In the genomic region with DNA sequence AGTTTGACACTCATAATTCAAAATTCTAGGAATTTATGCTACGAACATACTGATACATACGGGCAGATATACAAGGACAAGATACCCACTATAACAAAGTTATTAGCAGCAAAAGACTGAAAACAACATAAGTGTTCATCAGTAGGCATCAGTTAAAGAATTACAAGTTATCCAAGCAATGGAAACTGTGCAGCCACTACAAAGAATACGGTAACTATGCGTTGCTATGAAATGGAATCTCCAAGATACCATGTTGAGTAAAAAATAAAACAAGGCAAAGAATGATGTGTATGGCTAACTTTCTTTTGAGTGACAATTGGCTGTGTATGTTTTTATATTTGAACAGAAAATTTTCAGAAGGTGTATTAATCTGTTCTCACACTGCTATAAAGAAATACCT, we compare ENCODE assay signal across 24 cellular contexts.
DNase-seq lines count a peak whose midpoint lies in the region; ATAC-seq and TF ChIP-seq lines count a peak whose summit lies in the region.
"Had no signal": no experiment of that assay in that cellular context is flagged by ENCODE, and none has a peak within 500 bp of the region (broad histone marks: within the 10 kb centered on the region; RNA-seq: fewer than 3 reads in every experiment).

No MANE protein-coding gene starts in this region.

- no peaks in the 10 kb centered on the region for H4K20me1 ChIP-seq in mammary epithelial cell (ENCODE audit: insufficient read depth, low read length)

- TF ChIP-seq CTCF in mammary epithelial cell (conservative IDR thresholded peaks at IDR 0.05 in 1 of 2, IDR thresholded peaks at IDR 0.05 in 1 of 2; ENCODE audit: extremely low read depth in 1 of 2, insufficient read depth in 1 of 2, low read depth in 1 of 2, low read length in 2 of 2) (no peak), MCF 10A (IDR thresholded peaks at IDR 0.05; ENCODE audit: unreplicated experiment) (no peak), WTC11 (IDR thresholded peaks at IDR 0.05) (no peak), esophagus squamous epithelium (IDR thresholded peaks at IDR 0.05) (no peak), left lung (IDR thresholded peaks at IDR 0.05) (no peak)

- POLR2A ChIA-PET in MCF 10A (lab: Yijun Ruan, JAX) (no interaction called here), WTC11 (lab: Charles Lee) (no interaction called here)

- DNase-seq in mammary epithelial cell (peak; percentile 12), MCF 10A (ENCODE audit: unreplicated experiment) (no peak), WTC11 (ENCODE audit: low spot score) (no peak), fibroblast of peridontal ligament (ENCODE audit: extremely low read depth) (peak; percentile 44), neuronal stem cell (ENCODE audit: low spot score) (no peak), glomerular visceral epithelial cell (ENCODE audit: extremely low spot score) (no peak), esophagus squamous epithelium (lab: John Stamatoyannopoulos, UW) (no peak), left lung (no peak)
- DNase-seq: 8988T; activated CD4-positive, alpha-beta T cell treated with anti-CD3 and anti-CD28 coated beads for 36 hours; activated naive CD4-positive, alpha-beta T cell; activated T-cell treated with anti-CD3 and anti-CD28 coated beads, Interleukin-2, amount 50 U/mL, for 1 hour; BE2C; DMS153; foreskin keratinocyte; hippocampal formation; immature natural killer cell; NCI-H1694 treated with DMSO at 0.1 percent for 48 hours; NCI-H2171 treated with DMSO at 0.1 percent for 48 hours; NCI-H69 had no signal

- no peak overlapping the region for H4K91ac ChIP-seq in neuronal stem cell (ENCODE audit: low read depth, low read length, poor library complexity)

- no peaks in the 10 kb centered on the region for H3K27me3 Mint-ChIP-seq in MCF 10A (ENCODE audit: insufficient read depth, unreplicated experiment)
- H3K27me3 Mint-ChIP-seq in WTC11 (ENCODE audit: low read depth): no peaks in the 10 kb centered on the region; the same call in 1 of the 2 replicates
- H3K27me3 Mint-ChIP-seq: activated CD4-positive, alpha-beta T cell treated with anti-CD3 and anti-CD28 coated beads for 36 hours had no signal

- dilution Hi-C loops in mammary epithelial cell (cut with HindIII; ENCODE audit: low sequenced_read_pairs): loop anchor here (5.0 kb wide), 1 partner anchor 37 kb away; no protein-coding TSS in a partner anchor

- no peak overlapping the region for H3K27ac Mint-ChIP-seq in MCF 10A (ENCODE audit: low read depth, unreplicated experiment)
- 0 out of 2 replicates have a peak overlapping the region, but pooled peaks have one; percentile 37 for H3K27ac Mint-ChIP-seq in WTC11
- H3K27ac Mint-ChIP-seq: activated CD4-positive, alpha-beta T cell treated with anti-CD3 and anti-CD28 coated beads for 36 hours; immature natural killer cell; stimulated activated effector memory CD8-positive, alpha-beta T cell treated with anti-CD3 and anti-CD28 coated beads, Interleukin-12 subunit alpha, Interleukin-12 subunit beta, amount 100 ng/mL, for 72 hours had no signal

- H3K4me3 Mint-ChIP-seq in MCF 10A (ENCODE audit: unreplicated experiment) (no peak overlapping the region), WTC11 (no peak overlapping the region)
- H3K4me3 Mint-ChIP-seq: activated CD4-positive, alpha-beta T cell treated with anti-CD3 and anti-CD28 coated beads for 36 hours; immature natural killer cell; stimulated activated effector memory CD8-positive, alpha-beta T cell treated with anti-CD3 and anti-CD28 coated beads, Interleukin-12 subunit alpha, Interleukin-12 subunit beta, amount 100 ng/mL, for 72 hours had no signal

- H3K27ac ChIP-seq in mammary epithelial cell (ENCODE audit: insufficient read depth, low read depth, low read length) (no peak overlapping the region), neuronal stem cell (replicated peaks; ENCODE audit: low read length) (no peak overlapping the region), esophagus squamous epithelium (peak overlapping the region in 2 of 4 donors; percentile 50 to 64), left lung (no peak overlapping the region)
- H3K27ac ChIP-seq: foreskin keratinocyte, KMS-11, neutrophil had no signal

- H3K4me1 Mint-ChIP-seq in MCF 10A (ENCODE audit: insufficient read depth, unreplicated experiment): no peaks in the 10 kb centered on the region
- H3K4me1 Mint-ChIP-seq in WTC11: peaks cover 23% of the 10 kb centered on the region
- H3K4me1 Mint-ChIP-seq: activated CD4-positive, alpha-beta T cell treated with anti-CD3 and anti-CD28 coated beads for 36 hours; immature natural killer cell; stimulated activated effector memory CD8-positive, alpha-beta T cell treated with anti-CD3 and anti-CD28 coated beads, Interleukin-12 subunit alpha, Interleukin-12 subunit beta, amount 100 ng/mL, for 72 hours had no signal

- no peak for TF ChIP-seq POLR2A in esophagus squamous epithelium (IDR thresholded peaks at IDR 0.05)

- BruUV-seq in mammary epithelial cell (replicated peaks; lab: Mats Ljungman, UMichigan) (no TSS peak), MCF 10A (replicated peaks; lab: Mats Ljungman, UMichigan) (no TSS peak)

- H3K36me3 Mint-ChIP-seq in MCF 10A (ENCODE audit: insufficient read depth, unreplicated experiment) (no peaks in the 10 kb centered on the region), WTC11 (no peaks in the 10 kb centered on the region)
- H3K36me3 Mint-ChIP-seq: immature natural killer cell; stimulated activated effector memory CD8-positive, alpha-beta T cell treated with anti-CD3 and anti-CD28 coated beads, Interleukin-12 subunit alpha, Interleukin-12 subunit beta, amount 100 ng/mL, for 72 hours had no signal

- no peak overlapping the region for H3K9ac ChIP-seq in mammary epithelial cell (ENCODE audit: insufficient read depth, low read length)
- no peak overlapping the region for H3K9ac ChIP-seq in neuronal stem cell (ENCODE audit: low read depth, low read length, poor library complexity)
- H3K9ac ChIP-seq: KMS-11 had no signal

- in situ Hi-C loops in mammary epithelial cell (cut with MboI; ENCODE audit: low sequenced_read_pairs in 2 of 2): no loop called here

- H2AFZ ChIP-seq in mammary epithelial cell (ENCODE audit: low read depth, low read length) (no peak overlapping the region), neuronal stem cell (ENCODE audit: low read length) (peak overlapping the region; percentile 70)

- H3K36me3 ChIP-seq in mammary epithelial cell (ENCODE audit: insufficient read depth, low read length) (no peaks in the 10 kb centered on the region), neuronal stem cell (replicated peaks in 1 of 2; ENCODE audit: control insufficient read depth in 2 of 2, insufficient read depth in 2 of 2, low read length in 2 of 2) (no peaks in the 10 kb centered on the region), esophagus squamous epithelium (no peaks in the 10 kb centered on the region), left lung (no peaks in the 10 kb centered on the region)
- H3K36me3 ChIP-seq: BE2C, neutrophil had no signal

- H3K79me2 ChIP-seq in mammary epithelial cell (ENCODE audit: insufficient read depth, low read length): no peaks in the 10 kb centered on the region

- no peak overlapping the region for H2BK5ac ChIP-seq in neuronal stem cell (ENCODE audit: low read length)

- no peak overlapping the region for H3K23ac ChIP-seq in neuronal stem cell (ENCODE audit: low read depth, low read length, poor library complexity)

- H2BK120ac ChIP-seq in neuronal stem cell (ENCODE audit: low read depth, low read length): no peak overlapping the region

- H3K9me3 ChIP-seq in mammary epithelial cell (replicated peaks; ENCODE audit: insufficient read depth, low read length) (no peaks in the 10 kb centered on the region), neuronal stem cell (replicated peaks in 1 of 2; ENCODE audit: control insufficient read depth in 2 of 2, insufficient read depth in 1 of 2, low read depth in 1 of 2, low read length in 2 of 2) (peaks cover 0 to 5% of the 10 kb centered on the region in 2 donors), esophagus squamous epithelium (no peaks in the 10 kb centered on the region), left lung (no peaks in the 10 kb centered on the region)
- H3K9me3 ChIP-seq: BE2C, neutrophil had no signal

- CTCF ChIA-PET in mammary epithelial cell (lab: Charles Lee; ENCODE audit: low non-redundant PET) (no interaction called here), MCF 10A (lab: Yijun Ruan, JAX) (no interaction called here), WTC11 (lab: Charles Lee) (interaction anchor here (0.5 kb wide), 1 partner anchor 156 kb away, joined by 3 read pairs; no protein-coding TSS in a partner anchor)

- no peak overlapping the region for H4K8ac ChIP-seq in neuronal stem cell (ENCODE audit: low read depth, low read length)

- no peak for ATAC-seq in WTC11
- ATAC-seq in left lung: no peak
- ATAC-seq: activated CD4-positive, alpha-beta T cell treated with anti-CD3 and anti-CD28 coated beads for 36 hours; foreskin keratinocyte; left lobe of liver; stimulated activated effector memory CD8-positive, alpha-beta T cell treated with anti-CD3 and anti-CD28 coated beads, Interleukin-12 subunit alpha, Interleukin-12 subunit beta, amount 100 ng/mL, for 72 hours had no signal

- no peaks in the 10 kb centered on the region for H3K4me1 ChIP-seq in mammary epithelial cell (ENCODE audit: insufficient read depth, low read length)
- H3K4me1 ChIP-seq in neuronal stem cell (ENCODE audit: control insufficient read depth in 2 of 2, insufficient read depth in 1 of 2, low read depth in 1 of 2, low read length in 2 of 2): peaks cover 6 to 12% of the 10 kb centered on the region in 2 donors
- peaks cover 0 to 18% (median 0%) of the 10 kb centered on the region in 3 donors for H3K4me1 ChIP-seq in esophagus squamous epithelium
- no peaks in the 10 kb centered on the region for H3K4me1 ChIP-seq in left lung
- H3K4me1 ChIP-seq: foreskin keratinocyte had no signal

- H3K4me2 ChIP-seq in mammary epithelial cell (ENCODE audit: insufficient read depth, low read depth, low read length) (no peak overlapping the region), neuronal stem cell (ENCODE audit: insufficient read depth, low read length, poor library complexity, severe bottlenecking) (no peak overlapping the region)
- H3K4me2 ChIP-seq: KMS-11 had no signal

- intact Hi-C loops in mammary epithelial cell (cut with micrococcal nuclease) (no loop called here), MCF 10A (cut with micrococcal nuclease) (no loop called here), esophagus squamous epithelium (cut with DNase I) (no loop called here), left lung (cut with DNase I) (no loop called here)

- no peak overlapping the region for H3K4ac ChIP-seq in neuronal stem cell (ENCODE audit: low read length)

- no peak overlapping the region for H3K18ac ChIP-seq in neuronal stem cell (ENCODE audit: low read length)

- no peak overlapping the region for H3K14ac ChIP-seq in neuronal stem cell (ENCODE audit: low read length)

- H3K4me3 ChIP-seq in mammary epithelial cell (replicated peaks in 1 of 3; ENCODE audit: insufficient read depth in 1 of 3, low read depth in 2 of 3, low read length in 3 of 3): no peak overlapping the region
- H3K4me3 ChIP-seq in neuronal stem cell (ENCODE audit: low read length in 2 of 2): no peak overlapping the region
- H3K4me3 ChIP-seq in esophagus squamous epithelium: no peak overlapping the region
- no peak overlapping the region for H3K4me3 ChIP-seq in left lung

- no peak overlapping the region for H2BK12ac ChIP-seq in neuronal stem cell (ENCODE audit: low read length)

- H3K79me1 ChIP-seq in neuronal stem cell (ENCODE audit: low read depth, low read length): no peaks in the 10 kb centered on the region

- WGBS in mammary epithelial cell (ENCODE audit: low coverage, missing lambda C conversion rate): 77% methylated on average over 4 of the region's 4 CpGs
- no CpG with 5 or more reads among the region's 4 CpGs for WGBS in neuronal stem cell (ENCODE audit: extremely low coverage in 2 of 2, insufficient read length in 2 of 2, insufficient replicate concordance in 1 of 2), 2 donors
- 73 to 76% methylated on average over 4 of the region's 4 CpGs for WGBS in esophagus squamous epithelium, 2 donors

- no peaks in the 10 kb centered on the region for H3K27me3 ChIP-seq in mammary epithelial cell (ENCODE audit: insufficient read depth, low read length)
- H3K27me3 ChIP-seq in neuronal stem cell (ENCODE audit: control insufficient read depth in 3 of 3, insufficient read depth in 3 of 3, low read depth in 1 of 3, low read length in 3 of 3): no peaks in the 10 kb centered on the region
- no peaks in the 10 kb centered on the region for H3K27me3 ChIP-seq in esophagus squamous epithelium
- no peaks in the 10 kb centered on the region for H3K27me3 ChIP-seq in left lung
- H3K27me3 ChIP-seq: BE2C, foreskin keratinocyte, neutrophil had no signal

- H2BK15ac ChIP-seq in neuronal stem cell (ENCODE audit: low read length): no peak overlapping the region

- no peak overlapping the region for H2AK5ac ChIP-seq in neuronal stem cell (ENCODE audit: low read depth, low read length)

- H3K9me3 Mint-ChIP-seq in MCF 10A (ENCODE audit: unreplicated experiment): no peaks in the 10 kb centered on the region
- no peaks in the 10 kb centered on the region for H3K9me3 Mint-ChIP-seq in WTC11
- H3K9me3 Mint-ChIP-seq: immature natural killer cell; stimulated activated effector memory CD8-positive, alpha-beta T cell treated with anti-CD3 and anti-CD28 coated beads, Interleukin-12 subunit alpha, Interleukin-12 subunit beta, amount 100 ng/mL, for 72 hours had no signal

Comparison
In these comparisons a context has a peak if more than half of its experiments do, and no peak if none do; other contexts are left out.
1. DNase-seq: peak in mammary epithelial cell (single experiment) and fibroblast of peridontal ligament (single experiment); none in MCF 10A (single experiment), WTC11 (single experiment), neuronal stem cell (single experiment), glomerular visceral epithelial cell (single experiment), esophagus squamous epithelium (single experiment) and left lung (0 of 2).